Comparison of ENCODE assay signal across 1 cellular context in genomic region chr4:86968477-86969015, GRCh38.
TF ChIP-seq lines count a peak whose summit lies in the region.

No MANE protein-coding gene starts in this region.

TF ChIP-seq in HepG2, 621 proteins besides CTCF, POLR2A, EP300 and RAD21 (continued from another document):
- TF ChIP-seq IRF9 (CRISPR knock-in tag; IDR thresholded peaks at IDR 0.05; ENCODE audit: borderline replicate concordance) (no peak), ZNF230 (CRISPR knock-in tag; IDR thresholded peaks at IDR 0.05) (no peak)
